In genomic region chr19:1172353-1173159, GRCh38 we compare ENCODE assay signal across 8 cellular contexts. TPM values are rescaled to one million over a fixed set of nuclear protein-coding genes. Genes with fewer than 3 reads are reported as not detected.
DNase-seq lines count a peak whose midpoint lies in the region; ATAC-seq, FAIRE-seq and TF ChIP-seq lines count a peak whose summit lies in the region.

No MANE protein-coding gene starts in this region.

- H3K4me1 Mint-ChIP-seq in activated naive CD8-positive, alpha-beta T cell (ENCODE audit: low read depth), result peaks cover 26% of the 10 kb centered on the region

- no peaks in the 10 kb centered on the region for H3K27me3 ChIP-seq in HUES6 (ENCODE audit: control insufficient read depth, insufficient read depth, low read length)
- no peaks in the 10 kb centered on the region for H3K27me3 ChIP-seq in pancreas

- 3 to 7% methylated on average over 35 to 36 of the region's 36 CpGs for WGBS in pancreas, 2 donors

- H3K36me3 ChIP-seq in HUES6 (ENCODE audit: control insufficient read depth, insufficient read depth, low read length) (no peaks in the 10 kb centered on the region), pancreas (no peaks in the 10 kb centered on the region)

- H3K36me3 Mint-ChIP-seq in activated naive CD8-positive, alpha-beta T cell, result peaks cover 5% of the 10 kb centered on the region

- H3K4me3 Mint-ChIP-seq in activated naive CD8-positive, alpha-beta T cell, result peak overlapping the region; percentile 87

- no peaks in the 10 kb centered on the region for H3K9me3 Mint-ChIP-seq in activated naive CD8-positive, alpha-beta T cell (ENCODE audit: low read depth)

- FAIRE-seq in pancreas (lab: Jason Lieb, UNC), result no peak

- peak overlapping the region; percentile 42; the same call in 1 of the 2 replicates for H3K27ac ChIP-seq in HUES6 (ENCODE audit: low read depth, low read length)
- peak overlapping the region; percentile 85 to 91 (median 90) for H3K27ac ChIP-seq in pancreas

- no peaks in the 10 kb centered on the region for H3K27me3 Mint-ChIP-seq in activated naive CD8-positive, alpha-beta T cell

- peaks cover 45% of the 10 kb centered on the region for H3K4me1 ChIP-seq in HUES6 (ENCODE audit: control insufficient read depth, insufficient read depth, low read length)
- peaks cover 0 to 15% (median 0%) of the 10 kb centered on the region in 3 donors for H3K4me1 ChIP-seq in pancreas

- peak; percentile 60 for DNase-seq in AG08395 (ENCODE audit: low spot score)
- DNase-seq in Right ventricle myocardium superior, result peak; percentile 77
- peak in 5 of 6 donors; percentile 66 to 89 (median 76) for DNase-seq in pancreas
- DNase-seq in SKM-1 (lab: John Stamatoyannopoulos, UW; ENCODE audit: unreplicated experiment), result no peak
- DNase-seq in OCI-M2 (lab: John Stamatoyannopoulos, UW; ENCODE audit: unreplicated experiment), result no peak

- H3K9ac ChIP-seq in HUES6 (ENCODE audit: low read length), result peak overlapping the region; percentile 75

- H3K27ac Mint-ChIP-seq in activated naive CD8-positive, alpha-beta T cell, result no peak overlapping the region

- H3K9me3 ChIP-seq in HUES6 (ENCODE audit: control insufficient read depth, insufficient read depth, low read depth, low read length) (no peaks in the 10 kb centered on the region), pancreas (no peaks in the 10 kb centered on the region)

- no peak for TF ChIP-seq CTCF in pancreas (IDR thresholded peaks at IDR 0.05)

- intact Hi-C loops in Right ventricle myocardium superior (cut with DNase I), result no loop called here
- intact Hi-C loops in pancreas (cut with DNase I), result no loop called here

- ATAC-seq in Right ventricle myocardium superior (ENCODE audit: poor library complexity), result peak; percentile 61
- peak; percentile 61 to 71 (median 68) for ATAC-seq in pancreas
- no peak for ATAC-seq in GM18498 (IDR thresholded peaks at IDR 0.05; ENCODE audit: unreplicated experiment)

- H3K4me3 ChIP-seq in HUES6 (ENCODE audit: low read depth, low read length) (peak overlapping the region; percentile 93), pancreas (peak overlapping the region; percentile 54 to 95 (median 82))

RNA-seq across cellular contexts. Expression of gene SBNO2, which starts 1.5 kb away (rescaled TPM):
- total RNA-seq in Right ventricle myocardium superior (15.1 TPM), pancreas (10 to 100 TPM; 16.8 to 43.7 (median 23.9) TPM)
- 10 to 100 TPM; 36.4 to 53.9 TPM for polyA plus RNA-seq in pancreas

RNA-seq across cellular contexts. Expression of gene STK11, which starts 33.0 kb away (rescaled TPM):
- total RNA-seq in Right ventricle myocardium superior, result 54.8 TPM
- total RNA-seq in pancreas, result 10 to 100 TPM; 20.1 to 38.6 (median 23.4) TPM
- polyA plus RNA-seq in pancreas, result 10 to 100 TPM; 43.6 to 62.2 TPM

Comparison
In these comparisons a context has a peak if more than half of its experiments do, and no peak if none do; other contexts are left out.
1. DNase-seq: peak in AG08395 (single experiment), Right ventricle myocardium superior (single experiment) and pancreas (5 of 6); none in SKM-1 (single experiment) and OCI-M2 (single experiment).